Comparison of ENCODE assay signal across 18 cellular contexts in the genomic region with DNA sequence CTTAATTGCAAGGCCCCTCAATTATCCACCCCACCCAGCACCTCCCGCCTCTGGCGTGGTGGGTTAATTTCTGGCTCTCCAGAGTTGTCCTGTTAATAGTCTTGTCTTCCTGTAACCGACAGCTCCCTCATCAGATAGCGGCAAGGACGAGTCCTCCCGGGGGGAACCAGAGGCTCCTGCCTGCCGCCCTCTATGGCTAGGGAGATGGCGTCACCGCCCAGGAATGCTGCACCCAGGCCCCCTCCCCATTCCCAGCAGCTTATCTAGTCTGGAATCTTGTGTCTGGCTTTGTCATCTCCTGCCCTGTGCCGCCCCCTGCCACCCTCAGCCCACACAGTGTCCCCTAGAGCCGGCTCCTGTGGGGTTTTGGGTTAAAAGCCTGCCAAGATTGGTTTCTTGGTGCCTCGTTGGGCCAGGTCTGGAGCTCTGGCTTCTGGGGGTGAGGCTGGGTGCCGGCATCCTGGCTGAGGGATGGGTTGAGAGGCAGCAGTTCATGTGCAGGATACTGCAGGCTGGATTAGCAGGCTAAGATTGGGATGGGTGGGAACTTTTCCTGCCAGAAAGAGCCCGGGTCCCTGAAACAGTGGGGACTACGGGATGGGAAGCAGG. TPM values are rescaled to one million over a fixed set of nuclear protein-coding genes. Genes with fewer than 3 reads are reported as not detected.
DNase-seq lines count a peak whose midpoint lies in the region; ATAC-seq and TF ChIP-seq lines count a peak whose summit lies in the region.
"Had no signal": no experiment of that assay in that cellular context is flagged by ENCODE, and none has a peak within 500 bp of the region (broad histone marks: within the 10 kb centered on the region; RNA-seq: fewer than 3 reads in every experiment).

No MANE protein-coding gene starts in this region.

- no peak overlapping the region for H3K4me3 Mint-ChIP-seq in glutamatergic neuron (ENCODE audit: unreplicated experiment)
- no peak overlapping the region for H3K4me3 Mint-ChIP-seq in natural killer cell treated with Interleukin-12 subunit alpha and Interleukin-12 subunit beta and Interleukin-15 and Interleukin-18, amount 100 ng/mL, for 72 hours
- H3K4me3 Mint-ChIP-seq: activated naive CD8-positive, alpha-beta T cell; naive B cell; T-helper 1 cell treated with Interleukin-12 subunit alpha and Interleukin-12 subunit beta and Interleukin-4 antibody, amounts not matched to agents 30 μg/mL and 1 μg/mL, for 36 hours had no signal

- peaks cover 23% of the 10 kb centered on the region for H3F3A ChIP-seq in SK-N-SH (replicated peaks; ENCODE audit: insufficient read depth)

- TF ChIP-seq EP300 in SK-N-SH (IDR thresholded peaks at IDR 0.05; ENCODE audit: borderline replicate concordance in 1 of 2, low read depth in 1 of 2, low read length in 1 of 2) = peak; percentile 78 to 97

- H4K20me1 ChIP-seq in SK-N-SH (ENCODE audit: insufficient read depth) = no peaks in the 10 kb centered on the region

- H3K9ac ChIP-seq in SK-N-SH = peak overlapping the region; percentile 73; the same call in 1 of the 2 replicates

- H2AFZ ChIP-seq in SK-N-SH (ENCODE audit: low read depth) = no peak overlapping the region; the same call in 1 of the 2 replicates

- H3K27ac Mint-ChIP-seq in glutamatergic neuron (ENCODE audit: unreplicated experiment) = no peak overlapping the region
- no peak overlapping the region for H3K27ac Mint-ChIP-seq in natural killer cell treated with Interleukin-12 subunit alpha and Interleukin-12 subunit beta and Interleukin-15 and Interleukin-18, amount 100 ng/mL, for 72 hours
- H3K27ac Mint-ChIP-seq: activated naive CD8-positive, alpha-beta T cell; naive B cell; T-helper 1 cell treated with Interleukin-12 subunit alpha and Interleukin-12 subunit beta and Interleukin-4 antibody, amounts not matched to agents 30 μg/mL and 1 μg/mL, for 36 hours had no signal

- no peaks in the 10 kb centered on the region for H3K9me3 ChIP-seq in SK-N-SH
- H3K9me3 ChIP-seq: thoracic aorta had no signal

- TF ChIP-seq RAD21 in SK-N-SH (IDR thresholded peaks at IDR 0.05; ENCODE audit: low read length) = no peak

- H3K79me2 ChIP-seq in SK-N-SH (ENCODE audit: insufficient read depth) = peaks cover 77% of the 10 kb centered on the region

- H3K36me3 Mint-ChIP-seq in glutamatergic neuron (ENCODE audit: unreplicated experiment) = no peaks in the 10 kb centered on the region
- no peaks in the 10 kb centered on the region for H3K36me3 Mint-ChIP-seq in natural killer cell treated with Interleukin-12 subunit alpha and Interleukin-12 subunit beta and Interleukin-15 and Interleukin-18, amount 100 ng/mL, for 72 hours
- H3K36me3 Mint-ChIP-seq: activated naive CD8-positive, alpha-beta T cell; naive B cell had no signal

- 18% methylated on average over 13 of the region's 15 CpGs for WGBS in SK-N-SH (ENCODE audit: low lambda C conversion rate)

- POLR2A ChIA-PET in SK-N-SH (lab: Yijun Ruan, JAX) (no interaction called here), HEK293T (lab: Yijun Ruan, JAX) (no interaction called here)

- peaks cover 9% of the 10 kb centered on the region for H3K27me3 Mint-ChIP-seq in glutamatergic neuron (ENCODE audit: unreplicated experiment)
- peaks cover 9 to 25% of the 10 kb centered on the region in 2 donors for H3K27me3 Mint-ChIP-seq in natural killer cell treated with Interleukin-12 subunit alpha and Interleukin-12 subunit beta and Interleukin-15 and Interleukin-18, amount 100 ng/mL, for 72 hours

- CTCF ChIA-PET in SK-N-SH (lab: Yijun Ruan, JAX) = interaction anchor here (0.6 to 6.5 kb wide), 16 partner anchors 10 to 168 kb away, joined by 3 to 64 read pairs (median 5); partner anchors contain the start of gene FOXO6
- CTCF ChIA-PET in HEK293T (lab: Yijun Ruan, JAX) = interaction anchor here (0.6 to 1.3 kb wide), 3 partner anchors 9 to 117 kb away, joined by 3 to 4 read pairs (median 3); no protein-coding TSS in a partner anchor

- no peak for ATAC-seq in natural killer cell treated with Interleukin-12 subunit alpha and Interleukin-12 subunit beta and Interleukin-15 and Interleukin-18, amount 100 ng/mL, for 72 hours
- ATAC-seq: left colon had no signal

- H3K27me3 ChIP-seq in H7 (ENCODE audit: control insufficient read depth, insufficient read depth, low read length) (no peaks in the 10 kb centered on the region; the same call in 1 of the 2 replicates), SK-N-SH (ENCODE audit: insufficient read depth) (no peaks in the 10 kb centered on the region)

- H3K27ac ChIP-seq in SK-N-SH (ENCODE audit: low read depth in 2 of 2, low read length in 1 of 2) = peak overlapping the region; percentile 81 to 88
- H3K27ac ChIP-seq: thoracic aorta had no signal

- peaks cover 38 to 62% of the 10 kb centered on the region in 2 experiments for H3K4me1 ChIP-seq in SK-N-SH (ENCODE audit: control insufficient read depth in 1 of 2, insufficient read depth in 2 of 2, low read depth in 1 of 2, low read length in 1 of 2)

- no peak overlapping the region for H3K4me3 ChIP-seq in H7 (ENCODE audit: insufficient read depth, low read depth, low read length)
- H3K4me3 ChIP-seq in SK-N-SH (ENCODE audit: low read depth in 2 of 2, low read length in 1 of 2) = peak overlapping the region; percentile 21 to 49
- H3K4me3 ChIP-seq: thoracic aorta had no signal

- H3K36me3 ChIP-seq in H7 (replicated peaks; ENCODE audit: control insufficient read depth, insufficient read depth, low read length) (no peaks in the 10 kb centered on the region), SK-N-SH (replicated peaks in 1 of 2; ENCODE audit: control insufficient read depth in 1 of 2, insufficient read depth in 2 of 2, low read length in 1 of 2) (no peaks in the 10 kb centered on the region)
- H3K36me3 ChIP-seq: thoracic aorta had no signal

- no peaks in the 10 kb centered on the region for H3K9me2 ChIP-seq in SK-N-SH

- peaks cover 17% of the 10 kb centered on the region for H3K4me1 Mint-ChIP-seq in glutamatergic neuron (ENCODE audit: low read depth, unreplicated experiment)
- peaks cover 0 to 3% of the 10 kb centered on the region in 2 donors for H3K4me1 Mint-ChIP-seq in natural killer cell treated with Interleukin-12 subunit alpha and Interleukin-12 subunit beta and Interleukin-15 and Interleukin-18, amount 100 ng/mL, for 72 hours (ENCODE audit: low read depth in 2 of 2)
- H3K4me1 Mint-ChIP-seq: naive B cell had no signal

- peaks cover 6% of the 10 kb centered on the region for H3K9me3 Mint-ChIP-seq in glutamatergic neuron (ENCODE audit: unreplicated experiment)
- H3K9me3 Mint-ChIP-seq in natural killer cell treated with Interleukin-12 subunit alpha and Interleukin-12 subunit beta and Interleukin-15 and Interleukin-18, amount 100 ng/mL, for 72 hours = no peaks in the 10 kb centered on the region
- H3K9me3 Mint-ChIP-seq: naive B cell; T-helper 1 cell treated with Interleukin-12 subunit alpha and Interleukin-12 subunit beta and Interleukin-4 antibody, amounts not matched to agents 30 μg/mL and 1 μg/mL, for 36 hours had no signal

- DNase-seq in H7 (peak; percentile 90), SK-N-SH (peak; percentile 77), glutamatergic neuron (peak; percentile 49), retina (peak; percentile 83), HEK293T (ENCODE audit: extremely low spot score) (no peak), AG08395 (ENCODE audit: low spot score) (no peak)
- no peak for DNase-seq in natural killer cell treated with Interleukin-12 subunit alpha and Interleukin-12 subunit beta and Interleukin-15 and Interleukin-18, amount 100 ng/mL, for 72 hours (ENCODE audit: low spot score)
- DNase-seq: activated CD4-positive, alpha-beta T cell treated with anti-CD3 and anti-CD28 coated beads for 48 hours; central memory CD4-positive, alpha-beta T cell; left colon; naive B cell; NCI-H1105 treated with DMSO at 0.1 percent for 48 hours; stimulated activated CD4-positive, alpha-beta T cell treated with anti-CD3 and anti-CD28 coated beads, Interleukin-2, amount 100 ng/mL, for 24 hours; stimulated activated CD8-positive, alpha-beta memory T cell treated with anti-CD3 and anti-CD28 coated beads, Interleukin-4, amount 100 ng/mL, for 48 hours had no signal

- TF ChIP-seq CTCF in SK-N-SH (IDR thresholded peaks at IDR 0.05) = no peak
- no peak for TF ChIP-seq CTCF in glutamatergic neuron (IDR thresholded peaks at IDR 0.05; ENCODE audit: partially characterized antibody, unreplicated experiment)

- peak overlapping the region; percentile 80 for H3K4me2 ChIP-seq in SK-N-SH

TF ChIP-seq in SK-N-SH, 30 proteins besides CTCF, POLR2A, EP300 and RAD21 (continues in another document):
- TF ChIP-seq FOXJ3 (CRISPR knock-in tag; IDR thresholded peaks at IDR 0.05) (no peak), TEAD4 (IDR thresholded peaks at IDR 0.05; ENCODE audit: borderline replicate concordance, insufficient read depth) (peak; percentile 97), FOXM1 (IDR thresholded peaks at IDR 0.05; ENCODE audit: low read depth) (peak; percentile 84; the same call in 1 of the 2 replicates), GATA2 (CRISPR knock-in tag; IDR thresholded peaks at IDR 0.05) (peak; percentile 95)

TF ChIP-seq in HEK293T, 16 proteins besides CTCF, POLR2A, EP300 and RAD21:
- TF ChIP-seq FOXM1 (IDR thresholded peaks at IDR 0.05; ENCODE audit: borderline replicate concordance) (no peak), ELF4 (IDR thresholded peaks at IDR 0.05) (no peak), TARDBP (IDR thresholded peaks at IDR 0.05) (no peak), LEF1 (IDR thresholded peaks at IDR 0.05; ENCODE audit: borderline replicate concordance) (no peak), SP1 (IDR thresholded peaks at IDR 0.05) (no peak), SUZ12 (IDR thresholded peaks at IDR 0.05) (no peak), FOXK2 (IDR thresholded peaks at IDR 0.05) (no peak), BHLHE40 (IDR thresholded peaks at IDR 0.05; ENCODE audit: borderline replicate concordance) (no peak), FOXA1 (IDR thresholded peaks at IDR 0.05) (no peak)

RNA-seq across cellular contexts. Expression of gene EDN2, which starts 48.8 kb away (rescaled TPM):
- total RNA-seq in H7 (2014; rRNA removed; shearing (Covaris generic)) = 0.55 and 0.81 TPM in 2 replicates
- 0.97 and 1.7 TPM in 2 replicates for polyA plus RNA-seq in SK-N-SH (2012; rRNA removed)
- polyA plus RNA-seq in SK-N-SH (2012; cell fraction: cytosol; rRNA removed) = 0.77 and 0.84 TPM in 2 replicates
- polyA plus RNA-seq in SK-N-SH (2012; cell fraction: nucleus; rRNA removed) = 0.75 and 1.2 TPM in 2 replicates
- not detected for total RNA-seq in glutamatergic neuron (ENCODE audit: unreplicated experiment)
- total RNA-seq in natural killer cell treated with Interleukin-12 subunit alpha and Interleukin-12 subunit beta and Interleukin-15 and Interleukin-18, amount 100 ng/mL, for 72 hours = not detected
- total RNA-seq: NCI-H460, thoracic aorta had no signal

Comparison
In these comparisons a context has a peak if more than half of its experiments do, and no peak if none do; other contexts are left out.
1. DNase-seq: peak in H7 (single experiment), SK-N-SH (single experiment), glutamatergic neuron (single experiment) and retina (single experiment); none in HEK293T (single experiment), natural killer cell treated with Interleukin-12 subunit alpha and Interleukin-12 subunit beta and Interleukin-15 and Interleukin-18, amount 100 ng/mL, for 72 hours (single experiment) and AG08395 (single experiment).